14 cellular contexts compared by ENCODE assay signal in the genomic region with DNA sequence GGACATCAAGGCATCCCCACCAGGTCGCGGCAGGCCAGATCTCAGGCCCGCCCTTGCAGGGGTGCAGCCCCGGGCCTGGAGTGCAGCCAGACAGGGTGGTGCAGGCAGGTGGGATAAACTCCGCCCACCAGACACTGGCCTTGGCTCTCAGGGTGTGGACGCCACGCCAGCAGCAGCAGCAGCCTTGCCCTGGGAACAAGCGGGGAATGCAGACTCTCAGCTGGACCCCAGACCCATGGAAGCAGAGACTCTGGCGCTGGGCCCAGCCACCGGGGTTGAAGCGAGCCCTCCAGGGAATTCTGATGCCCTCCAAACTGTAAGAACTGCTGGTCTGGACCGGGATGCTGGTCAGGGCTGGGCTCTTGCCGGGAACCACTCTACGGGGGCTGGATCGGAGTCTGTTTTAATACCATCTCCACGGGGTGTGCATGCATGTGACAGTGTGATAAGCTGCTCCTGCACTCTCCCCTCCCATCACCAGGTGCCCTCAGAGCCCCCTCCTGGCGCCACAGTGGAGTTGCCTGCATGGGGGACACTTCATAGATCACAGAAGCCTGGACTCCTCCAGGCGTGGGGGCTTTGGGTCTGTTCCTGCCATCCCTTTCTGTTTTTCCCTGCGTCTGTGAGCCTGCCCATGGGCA.
DNase-seq lines count a peak whose midpoint lies in the region; ATAC-seq, FAIRE-seq and TF ChIP-seq lines count a peak whose summit lies in the region.
"Had no signal": no experiment of that assay in that cellular context is flagged by ENCODE, and none has a peak within 500 bp of the region (broad histone marks: within the 10 kb centered on the region; RNA-seq: fewer than 3 reads in every experiment).

No MANE protein-coding gene starts in this region.

- intact Hi-C loops in K562 (cut with micrococcal nuclease): no loop called here
- intact Hi-C loops in naive thymus-derived CD4-positive, alpha-beta T cell (cut with micrococcal nuclease): no loop called here

- H2AFZ ChIP-seq in Karpas-422 (ENCODE audit: low read length): no peak overlapping the region
- no peak overlapping the region for H2AFZ ChIP-seq in K562 (ENCODE audit: low read depth, low read length)

- no peak for TF ChIP-seq POLR2A in K562 (conservative IDR thresholded peaks at IDR 0.05)

- no peaks in the 10 kb centered on the region for H3K9me3 Mint-ChIP-seq in nephron progenitor cell
- H3K9me3 Mint-ChIP-seq in naive thymus-derived CD4-positive, alpha-beta T cell: peaks cover 0 to 1% (median 0%) of the 10 kb centered on the region in 11 donors
- H3K9me3 Mint-ChIP-seq: CD4-positive, alpha-beta memory T cell; nephron had no signal

- H3K27ac Mint-ChIP-seq in nephron progenitor cell: no peak overlapping the region
- H3K27ac Mint-ChIP-seq in naive thymus-derived CD4-positive, alpha-beta T cell: no peak overlapping the region
- H3K27ac Mint-ChIP-seq: CD4-positive, alpha-beta memory T cell; nephron had no signal

- no peaks in the 10 kb centered on the region for H3K9me1 ChIP-seq in K562 (ENCODE audit: control insufficient read depth, insufficient read depth, low read length)

- H3K27ac ChIP-seq in Karpas-422 (ENCODE audit: low read length) (no peak overlapping the region), K562 (ENCODE audit: extremely low read depth, low read depth, low read length) (no peak overlapping the region)
- H3K27ac ChIP-seq in naive thymus-derived CD4-positive, alpha-beta T cell (ENCODE audit: low read depth, low read length): no peak overlapping the region
- H3K27ac ChIP-seq: gastrocnemius medialis, SJSA1 had no signal

- no TSS peak for BruUV-seq in K562 (replicated peaks; lab: Mats Ljungman, UMichigan)

- H3K4me3 ChIP-seq in GM06990 (replicated peaks; ENCODE audit: low read depth, low read length) (no peak overlapping the region), Karpas-422 (ENCODE audit: low read length) (no peak overlapping the region), K562 (no peak overlapping the region)
- no peak overlapping the region for H3K4me3 ChIP-seq in naive thymus-derived CD4-positive, alpha-beta T cell (ENCODE audit: low read length)
- H3K4me3 ChIP-seq: gastrocnemius medialis, SJSA1, smooth muscle cell had no signal

- no peaks in the 10 kb centered on the region for H3K4me1 ChIP-seq in Karpas-422 (ENCODE audit: low read length)
- H3K4me1 ChIP-seq in K562 (replicated peaks in 1 of 2; ENCODE audit: control insufficient read depth in 2 of 2, insufficient read depth in 2 of 2, low read length in 2 of 2): peaks cover 7 to 43% of the 10 kb centered on the region in 2 experiments; a peak in 4 of 5 replicates
- no peaks in the 10 kb centered on the region for H3K4me1 ChIP-seq in naive thymus-derived CD4-positive, alpha-beta T cell (ENCODE audit: control insufficient read depth in 2 of 2, insufficient read depth in 2 of 2, low read length in 2 of 2)
- H3K4me1 ChIP-seq: gastrocnemius medialis, SJSA1 had no signal

- peaks cover 72% of the 10 kb centered on the region for H3K4me1 Mint-ChIP-seq in nephron progenitor cell
- H3K4me1 Mint-ChIP-seq in naive thymus-derived CD4-positive, alpha-beta T cell: peaks cover 0 to 2% (median 0%) of the 10 kb centered on the region in 7 donors

- H3K36me3 Mint-ChIP-seq in nephron progenitor cell (ENCODE audit: low read depth): no peaks in the 10 kb centered on the region
- no peaks in the 10 kb centered on the region for H3K36me3 Mint-ChIP-seq in naive thymus-derived CD4-positive, alpha-beta T cell
- H3K36me3 Mint-ChIP-seq: CD4-positive, alpha-beta memory T cell had no signal

- FAIRE-seq in K562 (lab: Jason Lieb, UNC): peak; percentile 75

- H3K9ac ChIP-seq in Karpas-422 (ENCODE audit: low read length) (no peak overlapping the region), K562 (ENCODE audit: insufficient read depth in 1 of 2, low read depth in 2 of 2, low read length in 2 of 2) (no peak overlapping the region)

- peaks cover 14% of the 10 kb centered on the region for H3K27me3 Mint-ChIP-seq in nephron progenitor cell (ENCODE audit: low read depth, poor library complexity)
- H3K27me3 Mint-ChIP-seq in naive thymus-derived CD4-positive, alpha-beta T cell: peaks cover 0 to 12% (median 4%) of the 10 kb centered on the region in 5 donors

- TF ChIP-seq CTCF in GM06990 (IDR thresholded peaks at IDR 0.05; ENCODE audit: insufficient read depth, low read length, poor library complexity, severe bottlenecking) (peak; percentile 27), K562 (IDR thresholded peaks at IDR 0.05 in 2 of 3, conservative IDR thresholded peaks at IDR 0.05 in 1 of 3; ENCODE audit: insufficient read depth in 2 of 3, low read depth in 1 of 3, low read length in 3 of 3) (peak; percentile 50 to 57 (median 52); a peak in 5 of 6 replicates), nephron progenitor cell (IDR thresholded peaks at IDR 0.05) (peak; percentile 22)

- DNase-seq in GM06990 (ENCODE audit: extremely low read depth, insufficient read length) (no peak), Karpas-422 (peak; percentile 44), K562 (ENCODE audit: extremely low read depth in 1 of 4, low spot score in 3 of 4) (peak; percentile 69 to 79 (median 76)), nephron progenitor cell (no peak)
- DNase-seq in naive thymus-derived CD4-positive, alpha-beta T cell: no peak
- DNase-seq in activated CD4-positive, alpha-beta T cell treated with anti-CD3 and anti-CD28 coated beads, Interleukin-2, amount 50 U/mL, for 48 hours: no peak
- DNase-seq: CD4-positive, alpha-beta memory T cell; gastrocnemius medialis; kidney glomerular epithelial cell had no signal

- no peak for TF ChIP-seq EP300 in K562 (IDR thresholded peaks at IDR 0.05; ENCODE audit: low read length)

- H3K9me3 ChIP-seq in Karpas-422 (ENCODE audit: low read length) (no peaks in the 10 kb centered on the region), K562 (replicated peaks; ENCODE audit: control insufficient read depth, insufficient read depth, low read depth, low read length) (no peaks in the 10 kb centered on the region)
- H3K9me3 ChIP-seq in naive thymus-derived CD4-positive, alpha-beta T cell (ENCODE audit: control insufficient read depth in 2 of 3, low read length in 3 of 3): no peaks in the 10 kb centered on the region
- H3K9me3 ChIP-seq: gastrocnemius medialis, SJSA1 had no signal

- H3K27me3 ChIP-seq in GM06990 (replicated peaks; ENCODE audit: control insufficient read depth, insufficient read depth, low read length) (no peaks in the 10 kb centered on the region), Karpas-422 (ENCODE audit: low read length) (no peaks in the 10 kb centered on the region), K562 (ENCODE audit: control insufficient read depth in 2 of 2, insufficient read depth in 2 of 2, low read length in 2 of 2) (peaks cover 8 to 34% of the 10 kb centered on the region in 2 experiments; a peak in 4 of 5 replicates)
- no peaks in the 10 kb centered on the region for H3K27me3 ChIP-seq in naive thymus-derived CD4-positive, alpha-beta T cell (ENCODE audit: control insufficient read depth in 2 of 2, insufficient read depth in 2 of 2, low read length in 2 of 2)
- H3K27me3 ChIP-seq: SJSA1 had no signal

- H3K4me2 ChIP-seq in Karpas-422 (ENCODE audit: low read depth, low read length, poor library complexity, severe bottlenecking) (no peak overlapping the region), K562 (ENCODE audit: insufficient read depth, low read length) (no peak overlapping the region; the same call in 1 of the 2 replicates)
- H3K4me2 ChIP-seq: smooth muscle cell had no signal

- ATAC-seq in K562 (peak; percentile 89), GM18861 (IDR thresholded peaks at IDR 0.05; ENCODE audit: unreplicated experiment) (no peak), HG03139 (IDR thresholded peaks at IDR 0.05; ENCODE audit: unreplicated experiment) (no peak)
- no peak for ATAC-seq in naive thymus-derived CD4-positive, alpha-beta T cell
- ATAC-seq: gastrocnemius medialis had no signal

- H3K36me3 ChIP-seq in GM06990 (ENCODE audit: control insufficient read depth, insufficient read depth, low read length) (no peaks in the 10 kb centered on the region), Karpas-422 (ENCODE audit: insufficient read depth, low read length) (no peaks in the 10 kb centered on the region), K562 (ENCODE audit: control insufficient read depth, insufficient read depth, low read length) (no peaks in the 10 kb centered on the region)
- no peaks in the 10 kb centered on the region for H3K36me3 ChIP-seq in naive thymus-derived CD4-positive, alpha-beta T cell (ENCODE audit: control insufficient read depth in 2 of 3, insufficient read depth in 3 of 3, low read length in 3 of 3)
- H3K36me3 ChIP-seq: gastrocnemius medialis, SJSA1 had no signal

- H3K9me2 ChIP-seq in Karpas-422 (replicated peaks; ENCODE audit: insufficient read depth, low read length): no peaks in the 10 kb centered on the region

- in situ Hi-C loops in K562 (cut with MboI): no loop called here

- no peak overlapping the region for H3K4me3 Mint-ChIP-seq in nephron progenitor cell
- no peak overlapping the region for H3K4me3 Mint-ChIP-seq in naive thymus-derived CD4-positive, alpha-beta T cell
- H3K4me3 Mint-ChIP-seq: CD4-positive, alpha-beta memory T cell; nephron had no signal

- 7% methylated on average over 19 of the region's 19 CpGs for WGBS in K562 (ENCODE audit: insufficient coverage, low coverage, missing lambda C conversion rate)

- H3K79me2 ChIP-seq in Karpas-422 (ENCODE audit: low read length) (no peaks in the 10 kb centered on the region), K562 (ENCODE audit: control insufficient read depth, insufficient read depth, low read length) (no peaks in the 10 kb centered on the region)

- CTCF ChIA-PET in K562 (lab: Yijun Ruan, JAX; ENCODE audit: low intra/inter-chr PET ratio): no interaction called here
- CTCF ChIA-PET in naive thymus-derived CD4-positive, alpha-beta T cell (lab: Charles Lee): no interaction called here

- no peaks in the 10 kb centered on the region for H4K20me1 ChIP-seq in Karpas-422 (ENCODE audit: insufficient read depth, low read depth, low read length)
- H4K20me1 ChIP-seq in K562 (replicated peaks; ENCODE audit: control insufficient read depth, insufficient read depth, low read length): peaks cover 15% of the 10 kb centered on the region

- POLR2A ChIA-PET in K562 (lab: Yijun Ruan, JAX): interaction anchor here (0.6 kb wide), 1 partner anchor 9 kb away, joined by 3 read pairs; no protein-coding TSS in a partner anchor
- POLR2A ChIA-PET in naive thymus-derived CD4-positive, alpha-beta T cell (lab: Charles Lee): no interaction called here

- peak in 1 of 2 experiments; percentile 43; a peak in 2 of 4 replicates for TF ChIP-seq RAD21 in K562 (CRISPR knock-in tag; conservative IDR thresholded peaks at IDR 0.05 in 1 of 2, IDR thresholded peaks at IDR 0.05 in 1 of 2)

TF ChIP-seq in K562, 482 proteins besides CTCF, POLR2A, EP300 and RAD21 (continues in another document):
- TF ChIP-seq NFE2 (IDR thresholded peaks at IDR 0.05; ENCODE audit: low read depth): no peak

Comparison
In these comparisons a context has a peak if more than half of its experiments do, and no peak if none do; other contexts are left out.
1. DNase-seq: peak in Karpas-422 (single experiment) and K562 (4 of 4); none in GM06990 (single experiment), nephron progenitor cell (single experiment), naive thymus-derived CD4-positive, alpha-beta T cell (0 of 9) and activated CD4-positive, alpha-beta T cell treated with anti-CD3 and anti-CD28 coated beads, Interleukin-2, amount 50 U/mL, for 48 hours (0 of 2).
2. Peak in every context shown above with its lines, with median percentiles within 50 percentile points of each other: CTCF ChIP-seq.